In genomic region chr1:206693592-206693991, GRCh38 we compare ENCODE assay signal across 10 cellular contexts. TPM values are rescaled to one million over a fixed set of nuclear protein-coding genes. Genes with fewer than 3 reads are reported as not detected.
DNase-seq lines count a peak whose midpoint lies in the region; ATAC-seq, FAIRE-seq and TF ChIP-seq lines count a peak whose summit lies in the region.
"Had no signal": no experiment of that assay in that cellular context is flagged by ENCODE, and none has a peak within 500 bp of the region (broad histone marks: within the 10 kb centered on the region; RNA-seq: fewer than 3 reads in every experiment).

No MANE protein-coding gene starts in this region.

- no peak overlapping the region for H3K4me3 ChIP-seq in small intestine (ENCODE audit: low read depth in 1 of 2, low read length in 2 of 2)

- H3K36me3 Mint-ChIP-seq in T-helper 17 cell (ENCODE audit: low read depth) = peaks cover 14% of the 10 kb centered on the region
- H3K36me3 Mint-ChIP-seq in glutamatergic neuron (ENCODE audit: unreplicated experiment) = no peaks in the 10 kb centered on the region
- peaks cover 29% of the 10 kb centered on the region for H3K36me3 Mint-ChIP-seq in nephron progenitor cell (ENCODE audit: low read depth)

- no peaks in the 10 kb centered on the region for H3K9me3 ChIP-seq in T-helper 17 cell (ENCODE audit: control insufficient read depth, low read length, poor library complexity, severe bottlenecking)
- no peaks in the 10 kb centered on the region for H3K9me3 ChIP-seq in small intestine (ENCODE audit: control insufficient read depth, low read depth)

- DNase-seq in A172 (ENCODE audit: low spot score) (peak; percentile 31), T-helper 17 cell (no peak), glutamatergic neuron (no peak), nephron progenitor cell (no peak), ecto neural progenitor cell (ENCODE audit: low spot score) (no peak), SHP77 (lab: John Stamatoyannopoulos, UW) (no peak), small intestine (no peak)
- DNase-seq in stimulated activated CD4-positive, alpha-beta T cell treated with anti-CD3 and anti-CD28 coated beads, Interleukin-1b, Interleukin-23, amount 100 ng/mL, for 48 hours = no peak
- DNase-seq: activated naive CD4-positive, alpha-beta T cell treated with Interleukin-2 at 50 U/mL for 16 hours had no signal

- H3K27me3 Mint-ChIP-seq in T-helper 17 cell = no peaks in the 10 kb centered on the region
- peaks cover 8% of the 10 kb centered on the region for H3K27me3 Mint-ChIP-seq in glutamatergic neuron (ENCODE audit: unreplicated experiment)
- no peaks in the 10 kb centered on the region for H3K27me3 Mint-ChIP-seq in nephron progenitor cell (ENCODE audit: low read depth, poor library complexity)

- peaks cover 10 to 31% of the 10 kb centered on the region in 2 donors for H3K4me1 ChIP-seq in small intestine (ENCODE audit: control insufficient read depth in 2 of 2, insufficient read depth in 1 of 2, low read depth in 1 of 2, low read length in 1 of 2)

- WGBS in small intestine, 3 donors = 72 to 77% (median 74%) methylated on average over 7 of the region's 7 CpGs

- H3K9me3 Mint-ChIP-seq in glutamatergic neuron (ENCODE audit: unreplicated experiment) = peaks cover 10% of the 10 kb centered on the region
- no peaks in the 10 kb centered on the region for H3K9me3 Mint-ChIP-seq in nephron progenitor cell

- peaks cover 82% of the 10 kb centered on the region for H3K4me1 Mint-ChIP-seq in T-helper 17 cell
- H3K4me1 Mint-ChIP-seq in glutamatergic neuron (ENCODE audit: low read depth, unreplicated experiment) = peaks cover 69% of the 10 kb centered on the region
- H3K4me1 Mint-ChIP-seq in nephron progenitor cell = peaks cover 90% of the 10 kb centered on the region

- peak overlapping the region in 1 of 2 donors; percentile 65 for H3K27ac ChIP-seq in small intestine (ENCODE audit: low read depth in 1 of 2, low read length in 1 of 2)

- peaks cover 0 to 5% of the 10 kb centered on the region in 2 donors for H3K36me3 ChIP-seq in small intestine (ENCODE audit: control insufficient read depth in 2 of 2, insufficient read depth in 2 of 2, low read length in 2 of 2)

- no peak overlapping the region for H3K4me3 Mint-ChIP-seq in T-helper 17 cell
- H3K4me3 Mint-ChIP-seq in glutamatergic neuron (ENCODE audit: unreplicated experiment) = peak overlapping the region; percentile 51
- H3K4me3 Mint-ChIP-seq in nephron progenitor cell = no peak overlapping the region

- TF ChIP-seq CTCF in glutamatergic neuron (IDR thresholded peaks at IDR 0.05; ENCODE audit: partially characterized antibody, unreplicated experiment) (no peak), nephron progenitor cell (IDR thresholded peaks at IDR 0.05) (no peak)

- FAIRE-seq in small intestine (lab: Jason Lieb, UNC) = no peak

- H3K27ac Mint-ChIP-seq in T-helper 17 cell (peak overlapping the region; percentile 41), glutamatergic neuron (ENCODE audit: unreplicated experiment) (peak overlapping the region; percentile 67), nephron progenitor cell (peak overlapping the region; percentile 88)

- no peaks in the 10 kb centered on the region for H3K27me3 ChIP-seq in small intestine (ENCODE audit: control insufficient read depth in 2 of 2, insufficient read depth in 2 of 2, low read length in 2 of 2)

- no peak for ATAC-seq in T-helper 17 cell
- ATAC-seq: esophagus mucosa had no signal

RNA-seq across cellular contexts. Expression of gene MAPKAPK2, which starts 8.9 kb away (rescaled TPM):
- total RNA-seq in A172 (2014; rRNA removed; shearing (Covaris generic)) = 46.9 and 48.6 TPM in 2 replicates
- total RNA-seq in T-helper 17 cell = 100 to 1,000 TPM; 181 to 182 TPM
- total RNA-seq in glutamatergic neuron (ENCODE audit: unreplicated experiment) = 93.8 TPM
- polyA plus RNA-seq in small intestine = 10 to 100 TPM; 56.4 to 93.5 (median 85.0) TPM

RNA-seq across cellular contexts. Expression of gene DYRK3, which starts 58.3 kb away (rescaled TPM):
- total RNA-seq in A172 (2014; rRNA removed; shearing (Covaris generic)) = 26.8 and 32.8 TPM in 2 replicates
- 1 to 10 TPM; 3.0 to 3.6 TPM for total RNA-seq in T-helper 17 cell
- 1.3 TPM for total RNA-seq in glutamatergic neuron (ENCODE audit: unreplicated experiment)
- 1 to 10 TPM in 1 of 3 donors, under 1 TPM in 2; 0.45 to 1.7 (median 0.54) TPM for polyA plus RNA-seq in small intestine
